In the genomic region with DNA sequence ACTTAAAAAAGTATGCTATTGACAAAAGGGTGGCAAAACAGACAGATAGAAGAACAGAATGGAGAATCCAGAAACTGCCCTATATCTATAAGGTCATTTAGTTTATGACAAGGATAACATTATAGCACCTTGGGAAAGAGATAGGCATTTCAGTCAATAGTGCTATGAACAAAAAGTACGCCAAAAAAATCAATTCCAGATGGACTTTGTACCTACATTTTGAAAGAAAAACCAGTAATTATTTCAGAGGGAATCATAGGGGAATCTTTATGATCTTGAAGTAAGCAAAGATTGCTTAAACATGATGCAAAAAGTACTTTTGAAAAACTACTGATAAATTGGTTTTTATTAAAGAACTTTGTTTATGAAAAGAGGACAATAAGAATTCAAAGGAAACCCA, we compare ENCODE assay signal across 27 cellular contexts.
"Had no signal": no experiment of that assay in that cellular context is flagged by ENCODE, and none has a peak within 500 bp of the region (broad histone marks: within the 10 kb centered on the region; RNA-seq: fewer than 3 reads in every experiment).

No MANE protein-coding gene starts in this region.

- FAIRE-seq: colon, endothelial cell of umbilical vein had no signal

- H3K36me3 ChIP-seq: colonic mucosa, esophagus muscularis mucosa, esophagus squamous epithelium, gastrocnemius medialis, gastroesophageal sphincter, heart left ventricle, heart right ventricle had no signal

- H3K9me3 ChIP-seq: colonic mucosa, esophagus muscularis mucosa, esophagus squamous epithelium, gastrocnemius medialis, gastroesophageal sphincter had no signal

- DNase-seq: colonic mucosa; cortex of kidney; dermis blood vessel endothelial cell; dorsolateral prefrontal cortex; effector CD4-positive, alpha-beta T cell; effector CD8-positive, alpha-beta T cell; effector memory CD4-positive, alpha-beta T cell; effector memory CD8-positive, alpha-beta T cell; endodermal cell; erythroblast; esophagus squamous epithelium; foreskin fibroblast; foreskin keratinocyte; foreskin melanocyte; gastrocnemius medialis; glutamatergic neuron; head of caudate nucleus; heart left ventricle; heart right ventricle had no signal

- H3K27ac ChIP-seq: colonic mucosa, coronary artery, dorsolateral prefrontal cortex, epithelial cell of prostate, esophagus muscularis mucosa, esophagus squamous epithelium, foreskin keratinocyte, gastrocnemius medialis, gastroesophageal sphincter, heart left ventricle, heart right ventricle had no signal

- H3K9me3 Mint-ChIP-seq: effector memory CD8-positive, alpha-beta T cell had no signal

- H3K27me3 ChIP-seq: colonic mucosa, esophagus muscularis mucosa, esophagus squamous epithelium, foreskin keratinocyte, gastrocnemius medialis, gastroesophageal sphincter, heart left ventricle, heart right ventricle had no signal

- H3K27ac Mint-ChIP-seq: dendritic cell treated with granulocyte-macrophage colony-stimulating factor and Interleukin-4, amounts not matched to agents 40 ng/mL and 50 ng/mL, for 4 days; effector memory CD8-positive, alpha-beta T cell; endodermal cell had no signal

- H3K4me3 Mint-ChIP-seq: dendritic cell treated with granulocyte-macrophage colony-stimulating factor and Interleukin-4, amounts not matched to agents 40 ng/mL and 50 ng/mL, for 4 days; effector memory CD8-positive, alpha-beta T cell; endodermal cell had no signal

- ATAC-seq: effector memory CD8-positive, alpha-beta T cell; esophagus mucosa; foreskin keratinocyte; gastrocnemius medialis; gastroesophageal sphincter; heart left ventricle; heart right ventricle had no signal

- H3K4me3 ChIP-seq: colonic mucosa, coronary artery, dorsolateral prefrontal cortex, esophagus muscularis mucosa, esophagus squamous epithelium, gastrocnemius medialis, gastroesophageal sphincter, heart left ventricle, heart right ventricle had no signal

- H3K4me1 ChIP-seq: colonic mucosa, esophagus muscularis mucosa, esophagus squamous epithelium, foreskin keratinocyte, gastrocnemius medialis, gastroesophageal sphincter, heart right ventricle had no signal
